ENCODE assay signal across 15 cellular contexts in the genomic region with DNA sequence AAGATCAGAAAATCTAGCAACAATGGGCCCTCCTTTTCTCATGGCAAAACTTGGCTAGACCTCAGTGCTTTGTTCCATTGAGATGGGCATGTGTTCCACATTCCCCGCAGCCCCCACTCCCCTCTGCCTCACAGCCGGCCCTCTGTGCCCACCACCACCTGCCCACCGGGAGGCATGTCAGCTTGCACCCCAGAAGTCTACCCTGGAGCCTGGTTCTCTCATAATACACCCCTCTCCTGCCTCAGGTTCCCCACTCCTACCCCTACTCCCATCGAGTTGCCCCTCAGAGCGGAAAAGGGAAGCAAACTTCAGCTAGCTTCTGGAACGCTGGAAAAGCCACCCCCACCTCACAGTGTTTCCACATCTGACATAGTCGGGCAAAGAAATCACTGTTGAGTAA.
DNase-seq lines count a peak whose midpoint lies in the region; TF ChIP-seq lines count a peak whose summit lies in the region.
"Had no signal": no experiment of that assay in that cellular context is flagged by ENCODE, and none has a peak within 500 bp of the region (broad histone marks: within the 10 kb centered on the region; RNA-seq: fewer than 3 reads in every experiment).

No MANE protein-coding gene starts in this region.

- no peaks in the 10 kb centered on the region for H3K27me3 Mint-ChIP-seq in osteocyte (ENCODE audit: unreplicated experiment)
- H3K27me3 Mint-ChIP-seq: CD4-positive, alpha-beta memory T cell had no signal

- H3K4me1 Mint-ChIP-seq in osteocyte (ENCODE audit: unreplicated experiment): peaks cover 39% of the 10 kb centered on the region

- no peaks in the 10 kb centered on the region for H3K9me3 Mint-ChIP-seq in osteocyte (ENCODE audit: unreplicated experiment)
- H3K9me3 Mint-ChIP-seq: CD4-positive, alpha-beta memory T cell; HFFc6 had no signal

- no peaks in the 10 kb centered on the region for H3K36me3 Mint-ChIP-seq in osteocyte (ENCODE audit: unreplicated experiment)
- H3K36me3 Mint-ChIP-seq: CD4-positive, alpha-beta memory T cell; IgD-negative memory B cell had no signal

- no peak overlapping the region for H3K27ac Mint-ChIP-seq in osteocyte (ENCODE audit: unreplicated experiment)
- H3K27ac Mint-ChIP-seq: CD4-positive, alpha-beta memory T cell; HFFc6; IgD-negative memory B cell had no signal

- TF ChIP-seq CTCF in osteocyte (IDR thresholded peaks at IDR 0.05): no peak

- H3K4me3 Mint-ChIP-seq in osteocyte (ENCODE audit: unreplicated experiment): no peak overlapping the region
- H3K4me3 Mint-ChIP-seq: CD4-positive, alpha-beta memory T cell; HFFc6; IgD-negative memory B cell had no signal

- DNase-seq in ecto neural progenitor cell (ENCODE audit: low spot score) (peak; percentile 3), islet precursor cell (peak; percentile 29), osteocyte (ENCODE audit: extremely low spot score, unreplicated experiment) (peak; percentile 40), COR-L47 (lab: John Stamatoyannopoulos, UW) (no peak), RPMI8226 (no peak), germinal center (ENCODE audit: low spot score) (no peak)
- DNase-seq: ACHN; Calu3; CD4-positive, alpha-beta memory T cell; DMS79 treated with DMSO at 0.1 percent for 48 hours; GF-D8; GOT3; H7; HFFc6 had no signal

Comparison
In these comparisons a context has a peak if more than half of its experiments do, and no peak if none do; other contexts are left out.
1. DNase-seq: peak in ecto neural progenitor cell (single experiment), islet precursor cell (single experiment) and osteocyte (single experiment); none in COR-L47 (single experiment), RPMI8226 (single experiment) and germinal center (single experiment).